Comparison of ENCODE assay signal across 8 cellular contexts in genomic region chr9:6681147-6681956, GRCh38. TPM values are rescaled to one million over a fixed set of nuclear protein-coding genes. Genes with fewer than 3 reads are reported as not detected.
DNase-seq lines count a peak whose midpoint lies in the region; ATAC-seq and TF ChIP-seq lines count a peak whose summit lies in the region.

No MANE protein-coding gene starts in this region.

- peaks cover 28% of the 10 kb centered on the region for H3K4me1 ChIP-seq in DND-41 (ENCODE audit: insufficient read depth, low read length)

- no peaks in the 10 kb centered on the region for H3K27me3 Mint-ChIP-seq in activated T-helper 2 cell treated with anti-CD3 and anti-CD28 coated beads, Interferon-gamma antibody, Interleukin-2, Interleukin-4, amounts not matched to agents 10 μg/mL and 5 μg/mL and 100 μg/mL, durations not matched to agents 14 hours and 24 hours and 36 hours (ENCODE audit: low read depth)
- no peaks in the 10 kb centered on the region for H3K27me3 Mint-ChIP-seq in natural killer cell treated with Interleukin-12 subunit alpha and Interleukin-12 subunit beta and Interleukin-15 and Interleukin-18, amount 100 ng/mL, for 72 hours

- H3K27me3 ChIP-seq in DND-41 (ENCODE audit: insufficient read depth, low read length, poor library complexity) = no peaks in the 10 kb centered on the region

- H3K9me3 Mint-ChIP-seq in activated T-helper 2 cell treated with anti-CD3 and anti-CD28 coated beads, Interferon-gamma antibody, Interleukin-2, Interleukin-4, amounts not matched to agents 10 μg/mL and 5 μg/mL and 100 μg/mL, durations not matched to agents 14 hours and 24 hours and 36 hours = no peaks in the 10 kb centered on the region
- no peaks in the 10 kb centered on the region for H3K9me3 Mint-ChIP-seq in natural killer cell treated with Interleukin-12 subunit alpha and Interleukin-12 subunit beta and Interleukin-15 and Interleukin-18, amount 100 ng/mL, for 72 hours

- H3K9me3 ChIP-seq in DND-41 (ENCODE audit: insufficient read depth, low read length, severe bottlenecking) = no peaks in the 10 kb centered on the region

- no peaks in the 10 kb centered on the region for H4K20me1 ChIP-seq in DND-41 (ENCODE audit: insufficient read depth, low read length)

- peak overlapping the region; percentile 73 for H3K4me2 ChIP-seq in DND-41 (ENCODE audit: insufficient read depth, low read length)

- intact Hi-C loops in activated T-helper 2 cell treated with anti-CD3 and anti-CD28 coated beads, Interferon-gamma antibody, Interleukin-2, Interleukin-4, amounts not matched to agents 10 μg/mL and 5 μg/mL and 100 μg/mL, durations not matched to agents 14 hours and 24 hours and 36 hours (cut with micrococcal nuclease) = loop anchor here (1.0 to 5.0 kb wide), 8 partner anchors 23 to 829 kb away; partner anchors contain the start of genes KDM4C and UHRF2

- H3K36me3 Mint-ChIP-seq in activated T-helper 2 cell treated with anti-CD3 and anti-CD28 coated beads, Interferon-gamma antibody, Interleukin-2, Interleukin-4, amounts not matched to agents 10 μg/mL and 5 μg/mL and 100 μg/mL, durations not matched to agents 14 hours and 24 hours and 36 hours (ENCODE audit: low read depth) = peaks cover 8% of the 10 kb centered on the region
- no peaks in the 10 kb centered on the region for H3K36me3 Mint-ChIP-seq in natural killer cell treated with Interleukin-12 subunit alpha and Interleukin-12 subunit beta and Interleukin-15 and Interleukin-18, amount 100 ng/mL, for 72 hours

- peak overlapping the region; percentile 100 for H3K27ac ChIP-seq in DND-41 (ENCODE audit: low read length)

- DNase-seq in DND-41 (peak; percentile 92), Kasumi-1 (lab: John Stamatoyannopoulos, UW) (peak; percentile 81 to 87), RPMI7951 (ENCODE audit: low read depth) (peak; percentile 94), fibroblast of peridontal ligament (ENCODE audit: extremely low read depth) (peak; percentile 96)
- DNase-seq in activated T-helper 2 cell treated with anti-CD3 and anti-CD28 coated beads, Interferon-gamma antibody, Interleukin-2, Interleukin-4, amounts not matched to agents 10 μg/mL and 5 μg/mL and 100 μg/mL, durations not matched to agents 14 hours and 24 hours and 36 hours (ENCODE audit: low spot score) = peak; percentile 89
- DNase-seq in natural killer cell treated with Interleukin-12 subunit alpha and Interleukin-12 subunit beta and Interleukin-15 and Interleukin-18, amount 100 ng/mL, for 72 hours (ENCODE audit: low spot score) = peak; percentile 95
- peak; percentile 91 for DNase-seq in stimulated activated naive CD4-positive, alpha-beta T cell treated with Interleukin-2 at 50 U/mL for 16 hours (lab: John Stamatoyannopoulos, UW)

- H3K4me3 Mint-ChIP-seq in activated T-helper 2 cell treated with anti-CD3 and anti-CD28 coated beads, Interferon-gamma antibody, Interleukin-2, Interleukin-4, amounts not matched to agents 10 μg/mL and 5 μg/mL and 100 μg/mL, durations not matched to agents 14 hours and 24 hours and 36 hours (ENCODE audit: low read depth) = peak overlapping the region; percentile 93
- H3K4me3 Mint-ChIP-seq in natural killer cell treated with Interleukin-12 subunit alpha and Interleukin-12 subunit beta and Interleukin-15 and Interleukin-18, amount 100 ng/mL, for 72 hours = peak overlapping the region; percentile 98

- peak; percentile 5 for TF ChIP-seq CTCF in DND-41 (IDR thresholded peaks at IDR 0.05; ENCODE audit: borderline replicate concordance, extremely low read depth, low read length, poor library complexity, severe bottlenecking)

- H3K27ac Mint-ChIP-seq in activated T-helper 2 cell treated with anti-CD3 and anti-CD28 coated beads, Interferon-gamma antibody, Interleukin-2, Interleukin-4, amounts not matched to agents 10 μg/mL and 5 μg/mL and 100 μg/mL, durations not matched to agents 14 hours and 24 hours and 36 hours = peak overlapping the region; percentile 99
- H3K27ac Mint-ChIP-seq in natural killer cell treated with Interleukin-12 subunit alpha and Interleukin-12 subunit beta and Interleukin-15 and Interleukin-18, amount 100 ng/mL, for 72 hours = peak overlapping the region; percentile 99

- peaks cover 17% of the 10 kb centered on the region for H3K4me1 Mint-ChIP-seq in activated T-helper 2 cell treated with anti-CD3 and anti-CD28 coated beads, Interferon-gamma antibody, Interleukin-2, Interleukin-4, amounts not matched to agents 10 μg/mL and 5 μg/mL and 100 μg/mL, durations not matched to agents 14 hours and 24 hours and 36 hours (ENCODE audit: low read depth)
- H3K4me1 Mint-ChIP-seq in natural killer cell treated with Interleukin-12 subunit alpha and Interleukin-12 subunit beta and Interleukin-15 and Interleukin-18, amount 100 ng/mL, for 72 hours (ENCODE audit: low read depth in 2 of 2) = peaks cover 12 to 20% of the 10 kb centered on the region in 2 donors

- ATAC-seq in DND-41 (ENCODE audit: insufficient read depth, low read depth) (peak; percentile 90), GM21825 (IDR thresholded peaks at IDR 0.05; ENCODE audit: unreplicated experiment) (peak; percentile 76)
- ATAC-seq in natural killer cell treated with Interleukin-12 subunit alpha and Interleukin-12 subunit beta and Interleukin-15 and Interleukin-18, amount 100 ng/mL, for 72 hours = peak; percentile 95 to 96

- peak overlapping the region; percentile 89 to 92 for H3K4me3 ChIP-seq in DND-41 (ENCODE audit: low read depth in 1 of 2, low read length in 2 of 2)

- peaks cover 5% of the 10 kb centered on the region; the same call in 1 of the 2 replicates for H3K36me3 ChIP-seq in DND-41 (ENCODE audit: insufficient read depth, low read length)

- H2AFZ ChIP-seq in DND-41 (ENCODE audit: low read depth, low read length) = peak overlapping the region; percentile 100

- peak overlapping the region; percentile 93 for H3K9ac ChIP-seq in DND-41 (ENCODE audit: low read depth, low read length)

- H3K79me2 ChIP-seq in DND-41 (ENCODE audit: insufficient read depth, low read length) = peaks cover 26% of the 10 kb centered on the region

RNA-seq across cellular contexts. Expression of gene GLDC, which starts 35.8 kb away (rescaled TPM):
- total RNA-seq in RPMI7951 (2014; rRNA removed; shearing (Covaris generic)) = 2.0 and 2.4 TPM in 2 replicates
- 1.0 and 1.4 TPM in 2 replicates for total RNA-seq in activated T-helper 2 cell treated with anti-CD3 and anti-CD28 coated beads, Interferon-gamma antibody, Interleukin-2, Interleukin-4, amounts not matched to agents 10 μg/mL and 5 μg/mL and 100 μg/mL, durations not matched to agents 14 hours and 24 hours and 36 hours
- total RNA-seq in natural killer cell treated with Interleukin-12 subunit alpha and Interleukin-12 subunit beta and Interleukin-15 and Interleukin-18, amount 100 ng/mL, for 72 hours = 10 to 100 TPM in 1 of 2 donors, 1 to 10 TPM in 1; 1.4 to 15.2 TPM

Comparison
In these comparisons a context has a peak if more than half of its experiments do, and no peak if none do; other contexts are left out.
1. Peak in every context shown above with its lines: DNase-seq, ATAC-seq, H3K4me3 ChIP-seq and H3K27ac ChIP-seq.